24 cellular contexts compared by ENCODE assay signal in genomic region chr3:79885407-79885806, GRCh38.
DNase-seq lines count a peak whose midpoint lies in the region; ATAC-seq and TF ChIP-seq lines count a peak whose summit lies in the region.
"Had no signal": no experiment of that assay in that cellular context is flagged by ENCODE, and none has a peak within 500 bp of the region (broad histone marks: within the 10 kb centered on the region; RNA-seq: fewer than 3 reads in every experiment).

No MANE protein-coding gene starts in this region.

- H3K4me3 ChIP-seq in epithelial cell of esophagus (ENCODE audit: low read length) (no peak overlapping the region), lower leg skin (ENCODE audit: low read depth, poor library complexity, severe bottlenecking) (no peak overlapping the region)
- H3K4me3 ChIP-seq: BLaER1, GM23248, Peyer's patch, SJSA1 had no signal

- TF ChIP-seq CTCF in epithelial cell of esophagus (IDR thresholded peaks at IDR 0.05; ENCODE audit: insufficient read depth, low read depth, low read length, missing control alignments) (no peak), lower leg skin (IDR thresholded peaks at IDR 0.05) (no peak)

- intact Hi-C loops in lower leg skin (cut with DNase I; ENCODE audit: low total_unique reads): no loop called here

- WGBS in lower leg skin, 2 donors: 46 to 49% methylated on average over 4 of the region's 4 CpGs

- DNase-seq in SIG-M5 treated with dmso at 0.1 percent for 504 hours (lab: John Stamatoyannopoulos, UW; ENCODE audit: unreplicated experiment) (peak; percentile 6), SIG-M5 (lab: John Stamatoyannopoulos, UW) (no peak), NCI-H69 (lab: John Stamatoyannopoulos, UW) (peak; percentile 23), epithelial cell of esophagus (ENCODE audit: low read depth) (peak; percentile 16), lower leg skin (ENCODE audit: low spot score in 2 of 2) (no peak)
- no peak for DNase-seq in stimulated activated CD8-positive, alpha-beta memory T cell treated with anti-CD3 and anti-CD28 coated beads, Interleukin-4, amount 100 ng/mL, for 48 hours
- DNase-seq: CD4-positive, CD25-positive, alpha-beta regulatory T cell; DMS53; GM23248; H7; Kasumi-1; NCI-H1105; NCI-H1694; NCI-H2029 treated with DMSO at 0.1 percent for 48 hours; NCI-H2171 treated with DMSO at 0.1 percent for 48 hours; NCI-H345; NCI-H524; NCI-H774; Peyer's patch; T-helper 1 cell had no signal

- TF ChIP-seq POLR2A in lower leg skin (IDR thresholded peaks at IDR 0.05): no peak

- no peak for ATAC-seq in HG02870 (IDR thresholded peaks at IDR 0.05; ENCODE audit: unreplicated experiment)
- ATAC-seq: HepG2 had no signal

Comparison
In these comparisons a context has a peak if more than half of its experiments do, and no peak if none do; other contexts are left out.
1. DNase-seq: peak in SIG-M5 treated with dmso at 0.1 percent for 504 hours (single experiment), NCI-H69 (single experiment) and epithelial cell of esophagus (single experiment); none in SIG-M5 (single experiment), stimulated activated CD8-positive, alpha-beta memory T cell treated with anti-CD3 and anti-CD28 coated beads, Interleukin-4, amount 100 ng/mL, for 48 hours (single experiment) and lower leg skin (0 of 2).